15 cellular contexts compared by ENCODE assay signal in the genomic region with DNA sequence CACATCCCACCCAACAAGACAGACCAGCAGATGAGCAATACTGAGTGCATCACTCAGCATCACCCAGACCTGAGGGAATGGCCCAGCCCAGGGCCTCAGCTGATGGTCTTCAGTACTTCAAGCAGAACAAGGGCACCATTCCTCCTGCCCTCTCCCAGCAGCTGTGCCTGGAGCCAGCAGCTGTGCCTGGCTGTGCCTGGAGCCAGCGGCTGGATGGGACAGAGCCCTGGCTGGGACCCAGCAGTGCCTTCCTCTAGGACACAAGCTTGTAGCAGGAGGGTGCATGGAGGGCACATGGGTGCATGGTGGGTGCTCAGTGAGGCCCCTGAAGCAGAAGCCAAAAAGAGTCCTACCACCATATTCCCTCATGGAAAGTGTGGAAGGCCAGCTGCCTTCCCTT.
DNase-seq lines count a peak whose midpoint lies in the region; ATAC-seq lines count a peak whose summit lies in the region.
"Had no signal": no experiment of that assay in that cellular context is flagged by ENCODE, and none has a peak within 500 bp of the region (broad histone marks: within the 10 kb centered on the region; RNA-seq: fewer than 3 reads in every experiment).

No MANE protein-coding gene starts in this region.

- H3K27ac ChIP-seq in angular gyrus (ENCODE audit: low read depth, low read length) (peak overlapping the region; percentile 52), substantia nigra (ENCODE audit: low read depth, low read length, poor library complexity, severe bottlenecking) (peak overlapping the region; percentile 40)
- H3K27ac ChIP-seq: HL-60 had no signal

- DNase-seq in globus pallidus (ENCODE audit: low spot score), result peak; percentile 58
- DNase-seq in midbrain (lab: John Stamatoyannopoulos, UW), result peak; percentile 7
- peak in 25 of 49 donors; percentile 1 to 53 (median 14) for DNase-seq in substantia nigra (lab: John Stamatoyannopoulos, UW)
- no peak for DNase-seq in activated naive CD4-positive, alpha-beta T cell (lab: John Stamatoyannopoulos, UW)
- DNase-seq: 8988T; CD4-positive, alpha-beta memory T cell; COR-L47; DMS153; DMS79 treated with DMSO at 0.1 percent for 48 hours; EL had no signal

- no peak for ATAC-seq in GM21367 (IDR thresholded peaks at IDR 0.05; ENCODE audit: unreplicated experiment)
- no peak for ATAC-seq in GM18909 (IDR thresholded peaks at IDR 0.05; ENCODE audit: poor library complexity, unreplicated experiment)
- ATAC-seq: HCT116 had no signal

Comparison
In these comparisons a context has a peak if more than half of its experiments do, and no peak if none do; other contexts are left out.
1. DNase-seq: peak in globus pallidus (single experiment), midbrain (single experiment) and substantia nigra (25 of 49); none in activated naive CD4-positive, alpha-beta T cell (0 of 4).